2 cellular contexts compared by ENCODE assay signal in genomic region chr6:136365781-136366354, GRCh38.
TF ChIP-seq lines count a peak whose summit lies in the region.

No MANE protein-coding gene starts in this region.

TF ChIP-seq in IMR-90, 13 proteins besides CTCF, POLR2A, EP300 and RAD21 (continued from another document):
- TF ChIP-seq MAZ (IDR thresholded peaks at IDR 0.05; ENCODE audit: borderline replicate concordance, low read depth, low read length) (no peak), MXI1 (IDR thresholded peaks at IDR 0.05; ENCODE audit: borderline replicate concordance, low read depth, low read length) (no peak), MAFK (IDR thresholded peaks at IDR 0.05; ENCODE audit: low read depth, low read length) (no peak), RCOR1 (IDR thresholded peaks at IDR 0.05; ENCODE audit: insufficient replicate concordance, low read length) (no peak), RFX5 (IDR thresholded peaks at IDR 0.05; ENCODE audit: low read depth, low read length) (no peak), NFE2L2 (IDR thresholded peaks at IDR 0.05; ENCODE audit: low read depth, low read length) (no peak)
- TF ChIP-seq, protein P1, sequence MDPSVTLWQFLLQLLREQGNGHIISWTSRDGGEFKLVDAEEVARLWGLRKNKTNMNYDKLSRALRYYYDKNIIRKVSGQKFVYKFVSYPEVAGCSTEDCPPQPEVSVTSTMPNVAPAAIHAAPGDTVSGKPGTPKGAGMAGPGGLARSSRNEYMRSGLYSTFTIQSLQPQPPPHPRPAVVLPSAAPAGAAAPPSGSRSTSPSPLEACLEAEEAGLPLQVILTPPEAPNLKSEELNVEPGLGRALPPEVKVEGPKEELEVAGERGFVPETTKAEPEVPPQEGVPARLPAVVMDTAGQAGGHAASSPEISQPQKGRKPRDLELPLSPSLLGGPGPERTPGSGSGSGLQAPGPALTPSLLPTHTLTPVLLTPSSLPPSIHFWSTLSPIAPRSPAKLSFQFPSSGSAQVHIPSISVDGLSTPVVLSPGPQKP (IDR thresholded peaks at IDR 0.05; ENCODE audit: borderline replicate concordance, low read depth, low read length), result no peak

TF ChIP-seq in WTC11, 78 proteins besides CTCF, POLR2A, EP300 and RAD21 (continued from another document):
- TF ChIP-seq, protein P2, sequence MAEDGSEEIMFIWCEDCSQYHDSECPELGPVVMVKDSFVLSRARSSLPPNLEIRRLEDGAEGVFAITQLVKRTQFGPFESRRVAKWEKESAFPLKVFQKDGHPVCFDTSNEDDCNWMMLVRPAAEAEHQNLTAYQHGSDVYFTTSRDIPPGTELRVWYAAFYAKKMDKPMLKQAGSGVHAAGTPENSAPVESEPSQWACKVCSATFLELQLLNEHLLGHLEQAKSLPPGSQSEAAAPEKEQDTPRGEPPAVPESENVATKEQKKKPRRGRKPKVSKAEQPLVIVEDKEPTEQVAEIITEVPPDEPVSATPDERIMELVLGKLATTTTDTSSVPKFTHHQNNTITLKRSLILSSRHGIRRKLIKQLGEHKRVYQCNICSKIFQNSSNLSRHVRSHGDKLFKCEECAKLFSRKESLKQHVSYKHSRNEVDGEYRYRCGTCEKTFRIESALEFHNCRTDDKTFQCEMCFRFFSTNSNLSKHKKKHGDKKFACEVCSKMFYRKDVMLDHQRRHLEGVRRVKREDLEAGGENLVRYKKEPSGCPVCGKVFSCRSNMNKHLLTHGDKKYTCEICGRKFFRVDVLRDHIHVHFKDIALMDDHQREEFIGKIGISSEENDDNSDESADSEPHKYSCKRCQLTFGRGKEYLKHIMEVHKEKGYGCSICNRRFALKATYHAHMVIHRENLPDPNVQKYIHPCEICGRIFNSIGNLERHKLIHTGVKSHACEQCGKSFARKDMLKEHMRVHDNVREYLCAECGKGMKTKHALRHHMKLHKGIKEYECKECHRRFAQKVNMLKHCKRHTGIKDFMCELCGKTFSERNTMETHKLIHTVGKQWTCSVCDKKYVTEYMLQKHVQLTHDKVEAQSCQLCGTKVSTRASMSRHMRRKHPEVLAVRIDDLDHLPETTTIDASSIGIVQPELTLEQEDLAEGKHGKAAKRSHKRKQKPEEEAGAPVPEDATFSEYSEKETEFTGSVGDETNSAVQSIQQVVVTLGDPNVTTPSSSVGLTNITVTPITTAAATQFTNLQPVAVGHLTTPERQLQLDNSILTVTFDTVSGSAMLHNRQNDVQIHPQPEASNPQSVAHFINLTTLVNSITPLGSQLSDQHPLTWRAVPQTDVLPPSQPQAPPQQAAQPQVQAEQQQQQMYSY (CRISPR knock-in tag; IDR thresholded peaks at IDR 0.05), result no peak
- TF ChIP-seq FOXJ3 (CRISPR knock-in tag; IDR thresholded peaks at IDR 0.05; ENCODE audit: borderline replicate concordance) (no peak), PREB (CRISPR knock-in tag; IDR thresholded peaks at IDR 0.05; ENCODE audit: borderline replicate concordance) (no peak), RELA (CRISPR knock-in tag; IDR thresholded peaks at IDR 0.05; ENCODE audit: borderline replicate concordance) (no peak), CDX4 (CRISPR knock-in tag; IDR thresholded peaks at IDR 0.05; ENCODE audit: borderline replicate concordance) (no peak), GRHL2 (CRISPR knock-in tag; IDR thresholded peaks at IDR 0.05; ENCODE audit: insufficient replicate concordance, severe bottlenecking) (no peak), ERG (CRISPR knock-in tag; IDR thresholded peaks at IDR 0.05) (no peak), CREB1 (CRISPR knock-in tag; IDR thresholded peaks at IDR 0.05) (no peak), IRF2 (CRISPR knock-in tag; IDR thresholded peaks at IDR 0.05; ENCODE audit: borderline replicate concordance, low read depth) (no peak), NFE2L1 (CRISPR knock-in tag; IDR thresholded peaks at IDR 0.05) (no peak), ZNF281 (CRISPR knock-in tag; IDR thresholded peaks at IDR 0.05) (no peak)
- TF ChIP-seq, protein P3, sequence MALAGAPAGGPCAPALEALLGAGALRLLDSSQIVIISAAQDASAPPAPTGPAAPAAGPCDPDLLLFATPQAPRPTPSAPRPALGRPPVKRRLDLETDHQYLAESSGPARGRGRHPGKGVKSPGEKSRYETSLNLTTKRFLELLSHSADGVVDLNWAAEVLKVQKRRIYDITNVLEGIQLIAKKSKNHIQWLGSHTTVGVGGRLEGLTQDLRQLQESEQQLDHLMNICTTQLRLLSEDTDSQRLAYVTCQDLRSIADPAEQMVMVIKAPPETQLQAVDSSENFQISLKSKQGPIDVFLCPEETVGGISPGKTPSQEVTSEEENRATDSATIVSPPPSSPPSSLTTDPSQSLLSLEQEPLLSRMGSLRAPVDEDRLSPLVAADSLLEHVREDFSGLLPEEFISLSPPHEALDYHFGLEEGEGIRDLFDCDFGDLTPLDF (CRISPR knock-in tag; IDR thresholded peaks at IDR 0.05), result no peak
